Comparison of ENCODE assay signal across 14 cellular contexts in the genomic region with DNA sequence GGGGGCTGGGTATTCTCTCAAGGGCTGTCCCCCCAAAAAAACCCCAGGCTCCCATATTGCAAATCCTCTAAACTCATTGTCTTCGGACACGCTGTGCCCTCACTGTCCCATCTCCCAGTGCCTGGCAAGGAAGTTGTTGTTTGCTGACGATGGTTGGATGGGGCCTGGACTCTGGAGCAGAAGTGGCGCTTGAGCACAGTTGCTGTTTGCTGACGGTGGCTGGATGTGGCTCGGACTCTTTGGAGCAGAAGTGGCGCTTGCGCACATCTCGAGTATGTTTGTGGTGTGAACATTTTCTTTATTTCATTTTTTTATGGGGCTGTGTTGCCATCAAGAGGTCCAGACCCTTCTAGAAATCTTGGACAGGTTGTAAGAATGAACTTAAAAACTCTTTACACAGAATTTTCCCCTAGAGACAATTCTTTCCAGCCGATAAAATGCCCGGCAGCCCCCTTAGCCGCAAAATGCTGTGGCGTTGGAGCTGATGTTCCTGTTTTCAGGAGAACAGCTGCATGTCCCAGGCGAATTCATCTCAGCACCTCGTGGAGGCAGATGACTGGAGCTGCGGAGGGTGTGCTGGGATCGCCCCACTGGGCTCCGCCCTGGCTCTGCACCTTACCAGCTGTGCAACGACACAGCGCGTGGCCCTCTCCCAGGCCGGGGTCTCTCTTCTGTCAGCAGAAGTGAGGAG.
DNase-seq lines count a peak whose midpoint lies in the region; ATAC-seq and TF ChIP-seq lines count a peak whose summit lies in the region.
"Had no signal": no experiment of that assay in that cellular context is flagged by ENCODE, and none has a peak within 500 bp of the region (broad histone marks: within the 10 kb centered on the region; RNA-seq: fewer than 3 reads in every experiment).

No MANE protein-coding gene starts in this region.

- H3K4me1 ChIP-seq in right cardiac atrium (ENCODE audit: control insufficient read depth, insufficient read depth, low read length) (no peaks in the 10 kb centered on the region), right atrium auricular region (no peaks in the 10 kb centered on the region)
- H3K4me1 ChIP-seq: A549 had no signal

- H3K36me3 Mint-ChIP-seq in WTC11: peaks cover 24% of the 10 kb centered on the region
- H3K36me3 Mint-ChIP-seq: CD14-positive monocyte; CD8-positive, alpha-beta T cell had no signal

- H3K27ac ChIP-seq in right cardiac atrium (ENCODE audit: low read length): no peak overlapping the region
- no peak overlapping the region for H3K27ac ChIP-seq in right atrium auricular region
- H3K27ac ChIP-seq: A549 had no signal

- H3K4me3 ChIP-seq in right cardiac atrium (ENCODE audit: low read length): no peak overlapping the region
- H3K4me3 ChIP-seq in right atrium auricular region: no peak overlapping the region
- H3K4me3 ChIP-seq: A549 had no signal

- DNase-seq in right cardiac atrium (peak in 2 of 3 donors; percentile 14 to 31), right atrium auricular region (ENCODE audit: low spot score) (no peak), WTC11 (ENCODE audit: low spot score) (no peak), sciatic nerve (ENCODE audit: low spot score) (no peak), NCI-H2029 (lab: John Stamatoyannopoulos, UW) (no peak)
- DNase-seq: CD8-positive, alpha-beta T cell; COR-L47; DMS153; GF-D8; IMR-90 had no signal

- 0 out of 2 replicates have a peak overlapping the region, but pooled peaks have one; percentile 23 for H3K27ac Mint-ChIP-seq in WTC11
- H3K27ac Mint-ChIP-seq: CD14-positive monocyte; CD8-positive, alpha-beta T cell had no signal

- no peaks in the 10 kb centered on the region for H3K4me1 Mint-ChIP-seq in WTC11
- H3K4me1 Mint-ChIP-seq: CD14-positive monocyte had no signal

- ATAC-seq in right cardiac atrium: no peak
- ATAC-seq in WTC11: no peak
- peak; percentile 28 for ATAC-seq in sciatic nerve
- ATAC-seq in HG02588 (IDR thresholded peaks at IDR 0.05; ENCODE audit: unreplicated experiment): no peak
- no peak for ATAC-seq in GM21528 (IDR thresholded peaks at IDR 0.05; ENCODE audit: low FRiP score, unreplicated experiment)
- ATAC-seq: A549; CD8-positive, alpha-beta T cell had no signal

- H3K36me3 ChIP-seq in right atrium auricular region: no peaks in the 10 kb centered on the region

- H3K27me3 ChIP-seq in right cardiac atrium (ENCODE audit: control insufficient read depth, insufficient read depth) (no peaks in the 10 kb centered on the region), right atrium auricular region (no peaks in the 10 kb centered on the region)

- H3K4me3 Mint-ChIP-seq in WTC11: no peak overlapping the region
- H3K4me3 Mint-ChIP-seq: CD14-positive monocyte; CD8-positive, alpha-beta T cell had no signal

- no peaks in the 10 kb centered on the region for H3K9me3 ChIP-seq in right cardiac atrium (ENCODE audit: control insufficient read depth, low read length)
- peaks cover 0 to 13% of the 10 kb centered on the region in 2 donors for H3K9me3 ChIP-seq in right atrium auricular region

- CTCF ChIA-PET in WTC11 (lab: Charles Lee): no interaction called here

- peaks cover 24% of the 10 kb centered on the region for H3K9me3 Mint-ChIP-seq in WTC11

- POLR2A ChIA-PET in WTC11 (lab: Charles Lee): no interaction called here

- no peaks in the 10 kb centered on the region; the same call in 1 of the 2 replicates for H3K27me3 Mint-ChIP-seq in WTC11 (ENCODE audit: low read depth)

- intact Hi-C loops in right cardiac atrium (cut with DNase I): no loop called here
- intact Hi-C loops in sciatic nerve (cut with DNase I): no loop called here

- 77% methylated on average over 22 of the region's 22 CpGs for WGBS in right cardiac atrium

- no peak for TF ChIP-seq CTCF in right atrium auricular region (IDR thresholded peaks at IDR 0.05)
- no peak for TF ChIP-seq CTCF in WTC11 (IDR thresholded peaks at IDR 0.05)

TF ChIP-seq in WTC11, 78 proteins besides CTCF, POLR2A, EP300 and RAD21:
- TF ChIP-seq PRDM15 (CRISPR knock-in tag; IDR thresholded peaks at IDR 0.05) (no peak), NR1H2 (CRISPR knock-in tag; IDR thresholded peaks at IDR 0.05) (no peak), KAT7 (CRISPR knock-in tag; IDR thresholded peaks at IDR 0.05; ENCODE audit: borderline replicate concordance) (no peak), NR2C2 (CRISPR knock-in tag; IDR thresholded peaks at IDR 0.05) (no peak), IRF2 (CRISPR knock-in tag; IDR thresholded peaks at IDR 0.05; ENCODE audit: borderline replicate concordance, low read depth) (no peak)

Comparison
In these comparisons a context has a peak if more than half of its experiments do, and no peak if none do; other contexts are left out.
1. DNase-seq: peak in right cardiac atrium (2 of 3); none in right atrium auricular region (single experiment), WTC11 (single experiment), sciatic nerve (single experiment) and NCI-H2029 (single experiment).